ENCODE assay signal across 1 cellular context in the genomic region with DNA sequence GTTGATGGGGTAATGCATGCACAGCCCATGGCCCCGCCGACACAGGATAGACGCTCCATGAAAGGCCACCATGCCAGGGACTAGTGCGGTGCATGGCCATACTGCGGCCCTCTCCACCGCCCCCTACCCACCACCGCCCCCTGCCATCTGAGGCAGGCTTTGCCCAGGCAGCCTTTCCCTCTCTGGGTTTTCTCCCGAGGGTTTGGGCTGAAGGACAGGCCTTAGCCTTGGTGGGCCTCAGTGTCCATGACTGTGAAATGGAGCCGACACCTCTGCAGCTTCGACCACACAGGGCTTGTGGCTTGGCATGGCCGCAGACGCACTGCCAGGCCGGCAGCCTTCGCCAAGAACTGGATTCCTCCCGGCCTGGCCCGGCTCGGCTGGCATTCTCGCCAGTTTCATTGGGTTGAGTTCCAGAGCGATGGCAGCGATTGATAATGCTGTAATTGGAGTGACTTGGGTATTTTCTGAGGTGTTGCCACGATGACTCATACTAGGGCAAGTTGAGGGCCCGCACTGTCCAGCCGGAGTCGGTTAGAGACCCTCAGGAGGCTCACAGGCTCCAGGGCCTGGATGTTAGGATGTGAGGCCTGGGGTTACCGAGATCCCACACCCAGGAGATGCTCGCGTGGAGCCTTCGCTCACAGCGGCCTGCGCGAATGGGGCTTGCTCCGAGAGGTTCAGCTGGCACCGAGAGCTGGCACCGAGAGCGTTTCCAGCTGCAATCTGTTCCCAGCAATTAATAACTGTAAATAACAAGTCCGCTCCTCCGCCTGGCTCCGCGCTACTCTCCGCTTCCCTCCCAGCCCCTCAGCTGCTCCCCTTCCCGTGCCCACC.
TF ChIP-seq lines count a peak whose summit lies in the region.

No MANE protein-coding gene starts in this region.

TF ChIP-seq in WTC11, 78 proteins besides CTCF, POLR2A, EP300 and RAD21:
- TF ChIP-seq, protein P1, sequence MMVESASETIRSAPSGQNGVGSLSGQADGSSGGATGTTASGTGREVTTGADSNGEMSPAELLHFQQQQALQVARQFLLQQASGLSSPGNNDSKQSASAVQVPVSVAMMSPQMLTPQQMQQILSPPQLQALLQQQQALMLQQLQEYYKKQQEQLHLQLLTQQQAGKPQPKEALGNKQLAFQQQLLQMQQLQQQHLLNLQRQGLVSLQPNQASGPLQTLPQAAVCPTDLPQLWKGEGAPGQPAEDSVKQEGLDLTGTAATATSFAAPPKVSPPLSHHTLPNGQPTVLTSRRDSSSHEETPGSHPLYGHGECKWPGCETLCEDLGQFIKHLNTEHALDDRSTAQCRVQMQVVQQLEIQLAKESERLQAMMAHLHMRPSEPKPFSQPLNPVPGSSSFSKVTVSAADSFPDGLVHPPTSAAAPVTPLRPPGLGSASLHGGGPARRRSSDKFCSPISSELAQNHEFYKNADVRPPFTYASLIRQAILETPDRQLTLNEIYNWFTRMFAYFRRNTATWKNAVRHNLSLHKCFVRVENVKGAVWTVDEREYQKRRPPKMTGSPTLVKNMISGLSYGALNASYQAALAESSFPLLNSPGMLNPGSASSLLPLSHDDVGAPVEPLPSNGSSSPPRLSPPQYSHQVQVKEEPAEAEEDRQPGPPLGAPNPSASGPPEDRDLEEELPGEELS (CRISPR knock-in tag; IDR thresholded peaks at IDR 0.05) = no peak
- TF ChIP-seq GRHL2 (CRISPR knock-in tag; IDR thresholded peaks at IDR 0.05; ENCODE audit: insufficient replicate concordance, severe bottlenecking) = no peak
- TF ChIP-seq, protein P2, sequence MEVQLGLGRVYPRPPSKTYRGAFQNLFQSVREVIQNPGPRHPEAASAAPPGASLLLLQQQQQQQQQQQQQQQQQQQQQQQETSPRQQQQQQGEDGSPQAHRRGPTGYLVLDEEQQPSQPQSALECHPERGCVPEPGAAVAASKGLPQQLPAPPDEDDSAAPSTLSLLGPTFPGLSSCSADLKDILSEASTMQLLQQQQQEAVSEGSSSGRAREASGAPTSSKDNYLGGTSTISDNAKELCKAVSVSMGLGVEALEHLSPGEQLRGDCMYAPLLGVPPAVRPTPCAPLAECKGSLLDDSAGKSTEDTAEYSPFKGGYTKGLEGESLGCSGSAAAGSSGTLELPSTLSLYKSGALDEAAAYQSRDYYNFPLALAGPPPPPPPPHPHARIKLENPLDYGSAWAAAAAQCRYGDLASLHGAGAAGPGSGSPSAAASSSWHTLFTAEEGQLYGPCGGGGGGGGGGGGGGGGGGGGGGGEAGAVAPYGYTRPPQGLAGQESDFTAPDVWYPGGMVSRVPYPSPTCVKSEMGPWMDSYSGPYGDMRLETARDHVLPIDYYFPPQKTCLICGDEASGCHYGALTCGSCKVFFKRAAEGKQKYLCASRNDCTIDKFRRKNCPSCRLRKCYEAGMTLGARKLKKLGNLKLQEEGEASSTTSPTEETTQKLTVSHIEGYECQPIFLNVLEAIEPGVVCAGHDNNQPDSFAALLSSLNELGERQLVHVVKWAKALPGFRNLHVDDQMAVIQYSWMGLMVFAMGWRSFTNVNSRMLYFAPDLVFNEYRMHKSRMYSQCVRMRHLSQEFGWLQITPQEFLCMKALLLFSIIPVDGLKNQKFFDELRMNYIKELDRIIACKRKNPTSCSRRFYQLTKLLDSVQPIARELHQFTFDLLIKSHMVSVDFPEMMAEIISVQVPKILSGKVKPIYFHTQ (CRISPR knock-in tag; IDR thresholded peaks at IDR 0.05) = no peak
- TF ChIP-seq NFE2L1 (CRISPR knock-in tag; IDR thresholded peaks at IDR 0.05) = no peak
- no peak for TF ChIP-seq ZNF423 (CRISPR knock-in tag; IDR thresholded peaks at IDR 0.05)
- TF ChIP-seq, protein P3, sequence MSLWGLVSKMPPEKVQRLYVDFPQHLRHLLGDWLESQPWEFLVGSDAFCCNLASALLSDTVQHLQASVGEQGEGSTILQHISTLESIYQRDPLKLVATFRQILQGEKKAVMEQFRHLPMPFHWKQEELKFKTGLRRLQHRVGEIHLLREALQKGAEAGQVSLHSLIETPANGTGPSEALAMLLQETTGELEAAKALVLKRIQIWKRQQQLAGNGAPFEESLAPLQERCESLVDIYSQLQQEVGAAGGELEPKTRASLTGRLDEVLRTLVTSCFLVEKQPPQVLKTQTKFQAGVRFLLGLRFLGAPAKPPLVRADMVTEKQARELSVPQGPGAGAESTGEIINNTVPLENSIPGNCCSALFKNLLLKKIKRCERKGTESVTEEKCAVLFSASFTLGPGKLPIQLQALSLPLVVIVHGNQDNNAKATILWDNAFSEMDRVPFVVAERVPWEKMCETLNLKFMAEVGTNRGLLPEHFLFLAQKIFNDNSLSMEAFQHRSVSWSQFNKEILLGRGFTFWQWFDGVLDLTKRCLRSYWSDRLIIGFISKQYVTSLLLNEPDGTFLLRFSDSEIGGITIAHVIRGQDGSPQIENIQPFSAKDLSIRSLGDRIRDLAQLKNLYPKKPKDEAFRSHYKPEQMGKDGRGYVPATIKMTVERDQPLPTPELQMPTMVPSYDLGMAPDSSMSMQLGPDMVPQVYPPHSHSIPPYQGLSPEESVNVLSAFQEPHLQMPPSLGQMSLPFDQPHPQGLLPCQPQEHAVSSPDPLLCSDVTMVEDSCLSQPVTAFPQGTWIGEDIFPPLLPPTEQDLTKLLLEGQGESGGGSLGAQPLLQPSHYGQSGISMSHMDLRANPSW (CRISPR knock-in tag; conservative IDR thresholded peaks at IDR 0.05; ENCODE audit: low read depth) = no peak
- TF ChIP-seq TP53 (CRISPR knock-in tag; IDR thresholded peaks at IDR 0.05) = no peak
- TF ChIP-seq, protein P4, sequence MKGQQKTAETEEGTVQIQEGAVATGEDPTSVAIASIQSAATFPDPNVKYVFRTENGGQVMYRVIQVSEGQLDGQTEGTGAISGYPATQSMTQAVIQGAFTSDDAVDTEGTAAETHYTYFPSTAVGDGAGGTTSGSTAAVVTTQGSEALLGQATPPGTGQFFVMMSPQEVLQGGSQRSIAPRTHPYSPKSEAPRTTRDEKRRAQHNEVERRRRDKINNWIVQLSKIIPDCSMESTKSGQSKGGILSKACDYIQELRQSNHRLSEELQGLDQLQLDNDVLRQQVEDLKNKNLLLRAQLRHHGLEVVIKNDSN (CRISPR knock-in tag; IDR thresholded peaks at IDR 0.05) = no peak
- TF ChIP-seq RELA (CRISPR knock-in tag; IDR thresholded peaks at IDR 0.05; ENCODE audit: borderline replicate concordance) = no peak
- TF ChIP-seq CREM (CRISPR knock-in tag; IDR thresholded peaks at IDR 0.05) = no peak
- no peak for TF ChIP-seq ZNF263 (CRISPR knock-in tag; IDR thresholded peaks at IDR 0.05; ENCODE audit: low read depth)
- no peak for TF ChIP-seq ZNF416 (CRISPR knock-in tag; IDR thresholded peaks at IDR 0.05)
